ENCODE assay signal across 1 cellular context in the genomic region with DNA sequence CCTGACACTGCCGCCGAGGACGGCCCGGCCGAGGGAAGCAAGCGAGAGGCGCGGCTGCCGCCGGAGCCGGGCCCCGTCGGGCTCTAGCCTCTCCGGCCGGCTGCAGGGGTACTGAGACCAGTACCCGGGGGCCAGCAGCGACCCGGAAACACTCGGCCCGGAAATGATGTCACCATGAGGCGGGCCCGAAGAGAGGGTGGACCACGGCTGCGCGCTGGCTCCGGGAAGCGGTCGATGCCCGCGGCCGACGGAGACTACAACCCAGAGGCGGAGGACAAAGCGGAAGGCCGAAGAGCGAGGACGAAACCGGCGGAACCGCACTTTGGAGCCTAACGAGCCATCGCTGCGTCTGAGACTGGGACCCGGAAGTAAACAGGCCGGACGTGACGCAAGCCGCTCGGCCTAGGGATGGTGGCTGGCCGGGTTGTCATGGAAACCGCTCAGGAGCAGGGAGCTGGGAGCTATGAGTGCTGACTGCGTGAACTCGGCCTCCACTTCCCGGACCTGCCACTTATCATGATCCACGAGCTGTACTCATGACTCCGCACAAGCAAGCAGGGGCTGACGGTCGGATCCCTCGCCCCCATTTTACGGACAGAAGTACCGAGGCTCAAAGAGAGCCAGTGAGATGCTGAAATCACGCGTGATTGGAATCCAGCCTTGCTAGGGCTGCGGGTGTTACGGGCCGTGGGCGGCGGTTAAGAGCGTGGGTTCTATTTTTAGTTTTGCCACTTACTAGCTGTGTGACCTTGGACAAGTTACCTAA.
A peak's percentile ranks its signal among the peaks of the same experiment; 100 is the strongest.
TF ChIP-seq lines count a peak whose summit lies in the region.

Gene SPATA2 (minus strand): TSS at position 150 of the 766 bp plus-strand sequence. CDS start 7,039 bp downstream, outside the sequence.

TF ChIP-seq in GM12878, 131 proteins besides CTCF, POLR2A, EP300 and RAD21 (continued from another document):
- TF ChIP-seq, protein P1, sequence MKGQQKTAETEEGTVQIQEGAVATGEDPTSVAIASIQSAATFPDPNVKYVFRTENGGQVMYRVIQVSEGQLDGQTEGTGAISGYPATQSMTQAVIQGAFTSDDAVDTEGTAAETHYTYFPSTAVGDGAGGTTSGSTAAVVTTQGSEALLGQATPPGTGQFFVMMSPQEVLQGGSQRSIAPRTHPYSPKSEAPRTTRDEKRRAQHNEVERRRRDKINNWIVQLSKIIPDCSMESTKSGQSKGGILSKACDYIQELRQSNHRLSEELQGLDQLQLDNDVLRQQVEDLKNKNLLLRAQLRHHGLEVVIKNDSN (IDR thresholded peaks at IDR 0.05; ENCODE audit: borderline replicate concordance, extremely low read length, insufficient read depth, low read depth, low read length) = no peak
- TF ChIP-seq SREBF1 (IDR thresholded peaks at IDR 0.05; ENCODE audit: low read length) (no peak), SMAD1 (IDR thresholded peaks at IDR 0.05; ENCODE audit: low read depth, partially characterized antibody) (no peak), TCF7 (IDR thresholded peaks at IDR 0.05; ENCODE audit: borderline replicate concordance) (no peak), PBX3 (IDR thresholded peaks at IDR 0.05; ENCODE audit: insufficient replicate concordance, low read depth, low read length) (peak; percentile 68), HDGF (IDR thresholded peaks at IDR 0.05) (no peak; the same call in 1 of the 2 replicates), EED (IDR thresholded peaks at IDR 0.05; ENCODE audit: low read depth) (0 out of 2 replicates have a peak, but pooled peaks have one; percentile 25), PAX8 (IDR thresholded peaks at IDR 0.05) (no peak), PAX5 (IDR thresholded peaks at IDR 0.05; ENCODE audit: borderline replicate concordance, low read depth, low read length) (no peak), MTA3 (IDR thresholded peaks at IDR 0.05; ENCODE audit: borderline replicate concordance, low read length) (no peak), ZBED1 (IDR thresholded peaks at IDR 0.05; ENCODE audit: borderline replicate concordance) (no peak), SUPT20H (IDR thresholded peaks at IDR 0.05; ENCODE audit: borderline replicate concordance, control insufficient read depth, low read depth, low read length) (no peak), MTA2 (IDR thresholded peaks at IDR 0.05; ENCODE audit: low read depth) (peak; percentile 95), ZNF687 (IDR thresholded peaks at IDR 0.05) (peak; percentile 57; the same call in 1 of the 2 replicates), STAT1 (conservative IDR thresholded peaks at IDR 0.05) (no peak), CHD1 (IDR thresholded peaks at IDR 0.05; ENCODE audit: low read depth, low read length) (no peak), CREB1 (IDR thresholded peaks at IDR 0.05; ENCODE audit: low read depth) (peak; percentile 93), E2F4 (IDR thresholded peaks at IDR 0.05; ENCODE audit: low read depth, low read length) (no peak), YBX1 (IDR thresholded peaks at IDR 0.05) (no peak), ZNF217 (IDR thresholded peaks at IDR 0.05) (peak; percentile 86; the same call in 1 of the 2 replicates), BACH1 (IDR thresholded peaks at IDR 0.05; ENCODE audit: borderline replicate concordance) (0 out of 2 replicates have a peak, but pooled peaks have one; percentile 61), BRCA1 (IDR thresholded peaks at IDR 0.05; ENCODE audit: low read depth, low read length) (no peak)
- TF ChIP-seq, protein P2, sequence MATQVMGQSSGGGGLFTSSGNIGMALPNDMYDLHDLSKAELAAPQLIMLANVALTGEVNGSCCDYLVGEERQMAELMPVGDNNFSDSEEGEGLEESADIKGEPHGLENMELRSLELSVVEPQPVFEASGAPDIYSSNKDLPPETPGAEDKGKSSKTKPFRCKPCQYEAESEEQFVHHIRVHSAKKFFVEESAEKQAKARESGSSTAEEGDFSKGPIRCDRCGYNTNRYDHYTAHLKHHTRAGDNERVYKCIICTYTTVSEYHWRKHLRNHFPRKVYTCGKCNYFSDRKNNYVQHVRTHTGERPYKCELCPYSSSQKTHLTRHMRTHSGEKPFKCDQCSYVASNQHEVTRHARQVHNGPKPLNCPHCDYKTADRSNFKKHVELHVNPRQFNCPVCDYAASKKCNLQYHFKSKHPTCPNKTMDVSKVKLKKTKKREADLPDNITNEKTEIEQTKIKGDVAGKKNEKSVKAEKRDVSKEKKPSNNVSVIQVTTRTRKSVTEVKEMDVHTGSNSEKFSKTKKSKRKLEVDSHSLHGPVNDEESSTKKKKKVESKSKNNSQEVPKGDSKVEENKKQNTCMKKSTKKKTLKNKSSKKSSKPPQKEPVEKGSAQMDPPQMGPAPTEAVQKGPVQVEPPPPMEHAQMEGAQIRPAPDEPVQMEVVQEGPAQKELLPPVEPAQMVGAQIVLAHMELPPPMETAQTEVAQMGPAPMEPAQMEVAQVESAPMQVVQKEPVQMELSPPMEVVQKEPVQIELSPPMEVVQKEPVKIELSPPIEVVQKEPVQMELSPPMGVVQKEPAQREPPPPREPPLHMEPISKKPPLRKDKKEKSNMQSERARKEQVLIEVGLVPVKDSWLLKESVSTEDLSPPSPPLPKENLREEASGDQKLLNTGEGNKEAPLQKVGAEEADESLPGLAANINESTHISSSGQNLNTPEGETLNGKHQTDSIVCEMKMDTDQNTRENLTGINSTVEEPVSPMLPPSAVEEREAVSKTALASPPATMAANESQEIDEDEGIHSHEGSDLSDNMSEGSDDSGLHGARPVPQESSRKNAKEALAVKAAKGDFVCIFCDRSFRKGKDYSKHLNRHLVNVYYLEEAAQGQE (IDR thresholded peaks at IDR 0.05; ENCODE audit: low read depth, low read length) = no peak
- TF ChIP-seq, protein P3, sequence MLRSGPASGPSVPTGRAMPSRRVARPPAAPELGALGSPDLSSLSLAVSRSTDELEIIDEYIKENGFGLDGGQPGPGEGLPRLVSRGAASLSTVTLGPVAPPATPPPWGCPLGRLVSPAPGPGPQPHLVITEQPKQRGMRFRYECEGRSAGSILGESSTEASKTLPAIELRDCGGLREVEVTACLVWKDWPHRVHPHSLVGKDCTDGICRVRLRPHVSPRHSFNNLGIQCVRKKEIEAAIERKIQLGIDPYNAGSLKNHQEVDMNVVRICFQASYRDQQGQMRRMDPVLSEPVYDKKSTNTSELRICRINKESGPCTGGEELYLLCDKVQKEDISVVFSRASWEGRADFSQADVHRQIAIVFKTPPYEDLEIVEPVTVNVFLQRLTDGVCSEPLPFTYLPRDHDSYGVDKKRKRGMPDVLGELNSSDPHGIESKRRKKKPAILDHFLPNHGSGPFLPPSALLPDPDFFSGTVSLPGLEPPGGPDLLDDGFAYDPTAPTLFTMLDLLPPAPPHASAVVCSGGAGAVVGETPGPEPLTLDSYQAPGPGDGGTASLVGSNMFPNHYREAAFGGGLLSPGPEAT (IDR thresholded peaks at IDR 0.05; ENCODE audit: low read depth) = peak; percentile 54; the same call in 1 of the 2 replicates
- TF ChIP-seq, protein P4, sequence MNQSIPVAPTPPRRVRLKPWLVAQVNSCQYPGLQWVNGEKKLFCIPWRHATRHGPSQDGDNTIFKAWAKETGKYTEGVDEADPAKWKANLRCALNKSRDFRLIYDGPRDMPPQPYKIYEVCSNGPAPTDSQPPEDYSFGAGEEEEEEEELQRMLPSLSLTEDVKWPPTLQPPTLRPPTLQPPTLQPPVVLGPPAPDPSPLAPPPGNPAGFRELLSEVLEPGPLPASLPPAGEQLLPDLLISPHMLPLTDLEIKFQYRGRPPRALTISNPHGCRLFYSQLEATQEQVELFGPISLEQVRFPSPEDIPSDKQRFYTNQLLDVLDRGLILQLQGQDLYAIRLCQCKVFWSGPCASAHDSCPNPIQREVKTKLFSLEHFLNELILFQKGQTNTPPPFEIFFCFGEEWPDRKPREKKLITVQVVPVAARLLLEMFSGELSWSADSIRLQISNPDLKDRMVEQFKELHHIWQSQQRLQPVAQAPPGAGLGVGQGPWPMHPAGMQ (IDR thresholded peaks at IDR 0.05; ENCODE audit: borderline replicate concordance) = no peak
